In the genomic region with DNA sequence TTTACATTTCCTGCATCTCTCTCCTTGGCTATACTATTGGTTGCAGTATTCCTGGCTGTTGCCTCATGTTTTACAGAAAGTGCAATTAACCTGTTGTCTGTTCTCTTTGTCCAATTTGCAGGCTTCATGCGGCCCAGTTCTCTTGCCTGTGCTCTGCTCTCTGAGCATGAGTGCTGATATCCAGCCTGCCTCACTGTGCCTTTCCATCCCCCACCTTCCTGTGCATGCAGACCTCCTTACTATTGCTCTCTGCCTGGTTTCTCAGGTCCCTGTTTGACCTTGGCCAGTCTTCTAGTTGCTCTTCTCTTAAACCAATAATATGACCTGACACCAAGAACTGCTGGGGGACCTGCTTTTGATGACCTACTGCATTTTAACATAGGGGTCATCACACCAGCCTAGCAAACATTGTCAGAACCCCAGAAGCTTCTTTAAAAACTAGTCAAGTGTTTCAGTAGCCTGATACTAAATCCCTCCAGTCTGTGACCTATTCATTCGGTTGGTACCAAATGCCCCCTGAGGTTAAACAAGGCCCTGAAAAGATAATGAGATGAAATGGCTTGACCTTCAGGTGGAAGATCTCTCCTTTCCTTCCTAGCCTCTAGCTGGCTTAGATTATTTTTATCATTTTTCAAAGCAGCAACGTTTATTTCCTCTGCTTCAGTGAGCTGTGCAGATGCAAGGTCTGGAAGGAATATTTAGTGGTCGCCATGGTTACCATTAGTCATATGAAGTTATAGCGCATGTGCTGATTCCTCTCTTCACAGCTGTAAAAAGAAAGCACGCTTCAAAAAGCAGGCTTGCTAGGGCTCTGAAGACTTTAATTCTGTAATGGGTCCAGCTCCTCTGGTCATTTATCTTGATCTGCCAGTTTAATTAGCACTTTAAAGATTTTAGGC, we compare ENCODE assay signal across 9 cellular contexts.
A peak's percentile ranks its signal among the peaks of the same experiment; 100 is the strongest.
DNase-seq lines count a peak whose midpoint lies in the region; ATAC-seq and TF ChIP-seq lines count a peak whose summit lies in the region.
"Had no signal": no experiment of that assay in that cellular context is flagged by ENCODE, and none has a peak within 500 bp of the region (broad histone marks: within the 10 kb centered on the region; RNA-seq: fewer than 3 reads in every experiment).

No MANE protein-coding gene starts in this region.

- peak; percentile 45 for ATAC-seq in GM19395 (IDR thresholded peaks at IDR 0.05; ENCODE audit: unreplicated experiment)
- ATAC-seq in PC-3: peak; percentile 60
- peak; percentile 62 for ATAC-seq in esophagus mucosa
- ATAC-seq in HG03439 (IDR thresholded peaks at IDR 0.05; ENCODE audit: unreplicated experiment): no peak

- H3K9ac ChIP-seq in PC-3 (ENCODE audit: low read length) (peak overlapping the region; percentile 23; the same call in 1 of the 2 replicates), endodermal cell (ENCODE audit: extremely low read depth, low read length, poor library complexity, severe bottlenecking) (no peak overlapping the region)

- H3K4me1 Mint-ChIP-seq in endothelial cell (ENCODE audit: unreplicated experiment) (peaks cover 8% of the 10 kb centered on the region), endodermal cell (peaks cover 19% of the 10 kb centered on the region)

- H3K36me3 ChIP-seq in PC-3 (ENCODE audit: low read depth, low read length): no peaks in the 10 kb centered on the region
- H3K36me3 ChIP-seq in endodermal cell (ENCODE audit: control insufficient read depth, insufficient read depth, low read length): no peaks in the 10 kb centered on the region

- CTCF ChIA-PET in PC-3 (lab: Charles Lee): no interaction called here

- H3K4me2 ChIP-seq in PC-3 (ENCODE audit: low read length): no peak overlapping the region

- H3K4me1 ChIP-seq in PC-3 (ENCODE audit: insufficient read depth, low read length): peaks cover 29% of the 10 kb centered on the region
- no peaks in the 10 kb centered on the region for H3K4me1 ChIP-seq in endodermal cell (ENCODE audit: control insufficient read depth, insufficient read depth, low read length)

- H3K4me3 Mint-ChIP-seq in endothelial cell (ENCODE audit: unreplicated experiment): no peak overlapping the region
- H3K4me3 Mint-ChIP-seq in endodermal cell: no peak overlapping the region

- H3K79me2 ChIP-seq in PC-3 (ENCODE audit: low read length): no peaks in the 10 kb centered on the region

- H3K27ac ChIP-seq in PC-3 (ENCODE audit: low read length): peak overlapping the region; percentile 39
- H3K27ac ChIP-seq in endodermal cell (ENCODE audit: low read depth, low read length): no peak overlapping the region

- POLR2A ChIA-PET in PC-3 (lab: Charles Lee; ENCODE audit: unreplicated experiment): no interaction called here

- intact Hi-C loops in PC-3 (cut with micrococcal nuclease): loop anchor here (5.0 kb wide), 1 partner anchor 93 kb away; no protein-coding TSS in a partner anchor

- no peaks in the 10 kb centered on the region for H4K20me1 ChIP-seq in PC-3 (ENCODE audit: low read length)

- no peak overlapping the region for H3K27ac Mint-ChIP-seq in endothelial cell (ENCODE audit: unreplicated experiment)
- no peak overlapping the region for H3K27ac Mint-ChIP-seq in endodermal cell
- H3K27ac Mint-ChIP-seq: activated naive CD4-positive, alpha-beta T cell treated with anti-CD3 and anti-CD28 coated beads, Interleukin-2, amount 50 U/mL, for 72 hours had no signal

- H3K27me3 Mint-ChIP-seq in endothelial cell (ENCODE audit: unreplicated experiment) (no peaks in the 10 kb centered on the region), endodermal cell (ENCODE audit: insufficient read depth) (peaks cover 4% of the 10 kb centered on the region)

- WGBS in endodermal cell (ENCODE audit: insufficient coverage in 1 of 2, insufficient read length in 1 of 2), 2 experiments: 87% methylated on average over 5 to 6 of the region's 6 CpGs

- TF ChIP-seq CTCF in AG09319 (IDR thresholded peaks at IDR 0.05; ENCODE audit: low read depth, low read length): no peak
- no peak for TF ChIP-seq CTCF in PC-3 (conservative IDR thresholded peaks at IDR 0.05; ENCODE audit: low read depth, low read length)
- TF ChIP-seq CTCF in endothelial cell (IDR thresholded peaks at IDR 0.05; ENCODE audit: unreplicated experiment): no peak
- TF ChIP-seq CTCF in endodermal cell (conservative IDR thresholded peaks at IDR 0.05): no peak

- H3K27me3 ChIP-seq in PC-3 (ENCODE audit: low read length) (no peaks in the 10 kb centered on the region), endodermal cell (ENCODE audit: control insufficient read depth, insufficient read depth, low read length, poor library complexity, severe bottlenecking) (peaks cover 4% of the 10 kb centered on the region)

- H3K9me3 Mint-ChIP-seq in endothelial cell (ENCODE audit: unreplicated experiment): no peaks in the 10 kb centered on the region
- H3K9me3 Mint-ChIP-seq in endodermal cell: no peaks in the 10 kb centered on the region
- H3K9me3 Mint-ChIP-seq: activated naive CD4-positive, alpha-beta T cell treated with anti-CD3 and anti-CD28 coated beads, Interleukin-2, amount 50 U/mL, for 72 hours had no signal

- no peaks in the 10 kb centered on the region for H3K9me3 ChIP-seq in PC-3 (ENCODE audit: low read length)
- no peaks in the 10 kb centered on the region for H3K9me3 ChIP-seq in endodermal cell (ENCODE audit: control insufficient read depth, low read length)

- H3K4me3 ChIP-seq in PC-3 (ENCODE audit: low read length) (no peak overlapping the region), endodermal cell (ENCODE audit: low read length) (no peak overlapping the region)

- no TSS peak for BruUV-seq in PC-3 (replicated peaks; lab: Mats Ljungman, UMichigan)

- H3K9me2 ChIP-seq in PC-3 (replicated peaks; ENCODE audit: low read length): no peaks in the 10 kb centered on the region; the same call in 1 of the 2 replicates

- H3K36me3 Mint-ChIP-seq in endothelial cell (ENCODE audit: low read depth, unreplicated experiment) (no peaks in the 10 kb centered on the region), endodermal cell (ENCODE audit: low read depth) (no peaks in the 10 kb centered on the region)
- H3K36me3 Mint-ChIP-seq: activated naive CD4-positive, alpha-beta T cell treated with anti-CD3 and anti-CD28 coated beads, Interleukin-2, amount 50 U/mL, for 72 hours had no signal

- H2AFZ ChIP-seq in PC-3 (ENCODE audit: low read length): no peak overlapping the region

- no peaks in the 10 kb centered on the region for H3F3A ChIP-seq in PC-3 (ENCODE audit: low read length, unreplicated experiment)

- DNase-seq in AG09319 (ENCODE audit: extremely low read depth, low read depth) (peak; percentile 95), PC-3 (peak; percentile 71), non-pigmented ciliary epithelial cell (ENCODE audit: low read depth) (peak; percentile 88), endothelial cell (ENCODE audit: low spot score) (no peak), endodermal cell (no peak)

Comparison
In these comparisons a context has a peak if more than half of its experiments do, and no peak if none do; other contexts are left out.
1. DNase-seq: peak in AG09319 (single experiment), PC-3 (single experiment) and non-pigmented ciliary epithelial cell (single experiment); none in endothelial cell (single experiment) and endodermal cell (single experiment).